ENCODE assay signal across 8 cellular contexts in the genomic region with DNA sequence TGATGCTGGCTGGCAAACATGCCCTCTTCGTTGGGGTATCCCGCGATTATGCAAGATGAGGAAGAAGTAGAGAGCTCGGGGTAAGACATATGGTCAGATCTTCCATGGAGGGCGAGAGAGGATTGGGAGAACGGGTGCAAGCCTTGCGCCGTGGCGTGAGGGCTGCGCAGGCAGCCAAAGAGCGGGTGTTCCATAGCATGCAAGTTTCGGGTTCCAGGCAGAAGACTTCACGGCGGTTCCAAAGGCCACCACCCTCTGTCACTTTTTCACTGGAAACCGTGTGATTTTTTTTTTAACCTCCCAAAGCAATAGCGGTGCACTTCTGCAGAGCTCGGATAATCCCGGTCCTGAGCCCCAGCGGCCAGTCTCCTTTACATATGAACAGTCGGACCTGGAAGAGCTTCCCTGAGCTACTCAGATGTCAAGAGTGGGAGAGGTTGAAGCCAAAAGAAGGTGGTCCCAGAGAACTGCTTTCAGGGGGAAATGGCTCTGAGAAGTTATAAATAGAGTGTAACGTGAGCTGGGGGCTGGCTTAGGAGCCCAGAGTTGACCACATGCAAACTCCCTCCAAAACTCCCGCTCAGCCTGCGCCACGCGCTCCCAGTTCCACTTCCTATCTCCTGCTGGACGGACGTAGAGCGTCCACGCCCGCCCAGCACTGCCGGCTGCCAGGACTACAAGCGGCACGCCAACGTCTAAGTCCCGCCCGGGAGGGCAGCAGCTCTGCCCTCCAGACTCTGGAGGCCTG. TPM values are rescaled to one million over a fixed set of nuclear protein-coding genes. Genes with fewer than 3 reads are reported as not detected.
DNase-seq lines count a peak whose midpoint lies in the region; ATAC-seq, FAIRE-seq and TF ChIP-seq lines count a peak whose summit lies in the region.

A gene (minus strand): TSS at position 475 of the 748 bp plus-strand sequence. CDS start 281 bp downstream, at position 194.

- DNase-seq in HFF-Myc (ENCODE audit: extremely low read depth, low read depth) (peak; percentile 86), bronchial epithelial cell (ENCODE audit: low read depth) (no peak), islet precursor cell (peak; percentile 71), smooth muscle cell of the brain vasculature (ENCODE audit: low read depth, low spot score) (peak; percentile 55), pons (ENCODE audit: low spot score) (no peak)
- no peak for DNase-seq in activated CD4-positive, CD25-positive, alpha-beta regulatory T cell treated with anti-CD3 and anti-CD28 coated beads, Interleukin-2, amount 50 U/mL, for 72 hours

- no peak for ATAC-seq in GM21367 (IDR thresholded peaks at IDR 0.05; ENCODE audit: unreplicated experiment)
- no peak for ATAC-seq in GM18907 (IDR thresholded peaks at IDR 0.05; ENCODE audit: unreplicated experiment)

- H3K4me3 ChIP-seq in HFF-Myc (replicated peaks; ENCODE audit: low read depth, low read length): peak within 1 kb of the TSS; percentile 69
- H3K4me3 ChIP-seq in bronchial epithelial cell (ENCODE audit: low read depth, low read length): peak within 1 kb of the TSS; percentile 8

- H3K27me3 ChIP-seq in bronchial epithelial cell (ENCODE audit: control insufficient read depth, insufficient read depth, low read length): peaks cover 33% of the 10 kb centered on the region

- H3K36me3 ChIP-seq in bronchial epithelial cell (ENCODE audit: control insufficient read depth, insufficient read depth, low read length): no peaks in the 10 kb centered on the region

- TF ChIP-seq CTCF in HFF-Myc (IDR thresholded peaks at IDR 0.05; ENCODE audit: low read depth, low read length, missing control alignments) (no peak), bronchial epithelial cell (IDR thresholded peaks at IDR 0.05; ENCODE audit: insufficient read depth, low read length, severe bottlenecking) (no peak)

- no peak for FAIRE-seq in bronchial epithelial cell (lab: Jason Lieb, UNC)

RNA-seq across cellular contexts. Expression of the gene that starts here (rescaled TPM):
- total RNA-seq in bronchial epithelial cell: not detected in 2 replicates

Comparison
In these comparisons a context has a peak if more than half of its experiments do, and no peak if none do; other contexts are left out.
1. DNase-seq: peak in HFF-Myc (single experiment), islet precursor cell (single experiment) and smooth muscle cell of the brain vasculature (single experiment); none in bronchial epithelial cell (single experiment), activated CD4-positive, CD25-positive, alpha-beta regulatory T cell treated with anti-CD3 and anti-CD28 coated beads, Interleukin-2, amount 50 U/mL, for 72 hours (single experiment) and pons (single experiment).